8 cellular contexts compared by ENCODE assay signal in genomic region chr1:37807555-37808368, GRCh38. TPM values are rescaled to one million over a fixed set of nuclear protein-coding genes. Genes with fewer than 3 reads are reported as not detected.
A peak's percentile ranks its signal among the peaks of the same experiment; 100 is the strongest.
DNase-seq lines count a peak whose midpoint lies in the region; ATAC-seq and TF ChIP-seq lines count a peak whose summit lies in the region.

C1orf122 (plus strand) TSS chr1:37807790; CDS start chr1:37808405, 615 bp downstream.
YRDC (minus strand) TSS chr1:37808208; CDS start chr1:37808180, 28 bp downstream.

- TF ChIP-seq CTCF in AG04450 (IDR thresholded peaks at IDR 0.05; ENCODE audit: low read depth, low read length) = no peak

- in situ Hi-C loops in GM18951 (cut with MboI; ENCODE audit: low sequenced_read_pairs, unreplicated experiment) = no loop called here

- H3K4me3 ChIP-seq in AG04450 (ENCODE audit: low read depth, low read length) = peak within 1 kb of the TSS; percentile 87

- H3K9me3 Mint-ChIP-seq in central memory CD8-positive, alpha-beta T cell = no peaks in the 10 kb centered on the region

- POLR2A ChIA-PET in AG04450 (lab: Yijun Ruan, JAX) = interaction anchor here (0.6 to 2.7 kb wide), 20 partner anchors 9 to 333 kb away, joined by 3 to 22 read pairs (median 6); partner anchors contain the start of genes CDCA8, MTF1, SNIP1 and UTP11

- H3K27ac ChIP-seq in AG04450 (ENCODE audit: low read depth, low read length) = peak within 1 kb of the TSS; percentile 77

- TF ChIP-seq POLR2A in GM18951 (IDR thresholded peaks at IDR 0.05; ENCODE audit: extremely low read depth, insufficient read depth, insufficient read length) = peak; percentile 87

- H3K36me3 Mint-ChIP-seq in central memory CD8-positive, alpha-beta T cell (ENCODE audit: insufficient read depth) = peaks cover 37% of the 10 kb centered on the region

- H3K27ac Mint-ChIP-seq in central memory CD8-positive, alpha-beta T cell (ENCODE audit: low read depth) = peak within 1 kb of the TSS; percentile 94

- no peaks in the 10 kb centered on the region for H3K27me3 ChIP-seq in AG04450 (ENCODE audit: control insufficient read depth, insufficient read depth, low read length)

- peak within 1 kb of the TSS; percentile 89 for H3K4me3 Mint-ChIP-seq in central memory CD8-positive, alpha-beta T cell

- peak; percentile 88 for ATAC-seq in HG03175 (IDR thresholded peaks at IDR 0.05; ENCODE audit: unreplicated experiment)
- ATAC-seq in activated CD4-positive, CD25-positive, alpha-beta regulatory T cell treated with anti-CD3 and anti-CD28 coated beads, Interleukin-2, amount 50 U/mL, for 24 hours = peak; percentile 94 to 96
- peak; percentile 96 for ATAC-seq in central memory CD8-positive, alpha-beta T cell (replicated peaks; ENCODE audit: extremely low read depth, poor library complexity, severe bottlenecking)

- CTCF ChIA-PET in AG04450 (lab: Charles Lee) = interaction anchor here (0.6 to 3.4 kb wide), 3 partner anchors 14 to 211 kb away, joined by 4 to 21 read pairs (median 5); partner anchors contain the start of gene MTF1

- no peaks in the 10 kb centered on the region for H3K27me3 Mint-ChIP-seq in central memory CD8-positive, alpha-beta T cell

- peak; percentile 71 for DNase-seq in AG04450 (ENCODE audit: low read depth, low spot score)
- peak; percentile 93 for DNase-seq in NCI-H345 treated with DMSO at 0.1 percent for 48 hours (lab: John Stamatoyannopoulos, UW; ENCODE audit: unreplicated experiment)
- peak; percentile 84 to 85 for DNase-seq in central memory CD8-positive, alpha-beta T cell (ENCODE audit: low spot score in 2 of 2)
- peak; percentile 96 for DNase-seq in iris pigment epithelial cell (ENCODE audit: low read depth)
- DNase-seq in stimulated activated CD4-positive, alpha-beta T cell treated with anti-CD3 and anti-CD28 coated beads, Interleukin-12 subunit alpha, Interleukin-12 subunit beta, amount 100 ng/mL, for 24 hours (ENCODE audit: low read depth in 2 of 2) = peak; percentile 90 to 91

- no peaks in the 10 kb centered on the region for H3K9me3 ChIP-seq in AG04450 (ENCODE audit: control insufficient read depth, insufficient read depth, low read length)

- H3K4me1 Mint-ChIP-seq in central memory CD8-positive, alpha-beta T cell = peaks cover 33% of the 10 kb centered on the region

RNA-seq across cellular contexts. Expression of gene C1orf122, which starts in this region (rescaled TPM):
- polyA plus RNA-seq in AG04450 (2011; rRNA removed) = 26.0 and 30.3 TPM in 2 replicates
- polyA minus RNA-seq in AG04450 (2011; rRNA and poly(A)+ RNA removed) = 8.2 and 8.8 TPM in 2 replicates

RNA-seq across cellular contexts. Expression of gene YRDC, which starts in this region (rescaled TPM):
- polyA plus RNA-seq in AG04450 (2011; rRNA removed) = 15.2 and 15.6 TPM in 2 replicates
- polyA minus RNA-seq in AG04450 (2011; rRNA and poly(A)+ RNA removed) = 8.3 and 9.7 TPM in 2 replicates

Comparison
In these comparisons a context has a peak if more than half of its experiments do, and no peak if none do; other contexts are left out.
1. Peak in every context shown above with its lines: DNase-seq, ATAC-seq, H3K4me3 ChIP-seq and H3K27ac ChIP-seq.